Comparison of ENCODE assay signal across 8 cellular contexts in genomic region chr6:30876039-30876730, GRCh38. TPM values are rescaled to one million over a fixed set of nuclear protein-coding genes. Genes with fewer than 3 reads are reported as not detected.
A peak's percentile ranks its signal among the peaks of the same experiment; 100 is the strongest.
DNase-seq lines count a peak whose midpoint lies in the region; ATAC-seq and TF ChIP-seq lines count a peak whose summit lies in the region.

No MANE protein-coding gene starts in this region.

- H3K4me3 ChIP-seq in astrocyte of the cerebellum (ENCODE audit: low read depth, low read length) (no peak overlapping the region), lower leg skin (ENCODE audit: low read depth, poor library complexity, severe bottlenecking) (no peak overlapping the region)

- ATAC-seq in activated T-cell treated with anti-CD3 and anti-CD28 coated beads, Interleukin-2, amount 50 U/mL, for 72 hours (replicated peaks in 1 of 2): no peak

- no peaks in the 10 kb centered on the region for H3K27me3 Mint-ChIP-seq in activated T-cell treated with anti-CD3 and anti-CD28 coated beads, Interleukin-2, amount 50 U/mL, for 72 hours (ENCODE audit: low read depth)
- no peaks in the 10 kb centered on the region for H3K27me3 Mint-ChIP-seq in type B pancreatic cell

- no peak for TF ChIP-seq CTCF in astrocyte of the cerebellum (IDR thresholded peaks at IDR 0.05; ENCODE audit: low read depth, low read length, missing control alignments)
- no peak for TF ChIP-seq CTCF in lower leg skin (IDR thresholded peaks at IDR 0.05)
- TF ChIP-seq CTCF in type B pancreatic cell (conservative IDR thresholded peaks at IDR 0.05): no peak

- H3K36me3 Mint-ChIP-seq in activated T-cell treated with anti-CD3 and anti-CD28 coated beads, Interleukin-2, amount 50 U/mL, for 72 hours (ENCODE audit: insufficient read depth in 2 of 2): peaks cover 10 to 15% of the 10 kb centered on the region in 2 donors
- peaks cover 5% of the 10 kb centered on the region for H3K36me3 Mint-ChIP-seq in type B pancreatic cell

- in situ Hi-C loops in astrocyte of the cerebellum (cut with HindIII; ENCODE audit: low sequenced_read_pairs): no loop called here

- intact Hi-C loops in lower leg skin (cut with DNase I; ENCODE audit: low total_unique reads): loop anchor here (5.0 to 10.0 kb wide), 2 partner anchors 49 to 131 kb away; partner anchors contain the start of genes FLOT1 and IER3

- peak overlapping the region; percentile 21 for H3K27ac Mint-ChIP-seq in activated T-cell treated with anti-CD3 and anti-CD28 coated beads, Interleukin-2, amount 50 U/mL, for 72 hours
- H3K27ac Mint-ChIP-seq in type B pancreatic cell: no peak overlapping the region

- 35 to 44% methylated on average over 4 of the region's 4 CpGs for WGBS in lower leg skin, 2 donors

- peak overlapping the region; percentile 2 to 75 for H3K4me3 Mint-ChIP-seq in activated T-cell treated with anti-CD3 and anti-CD28 coated beads, Interleukin-2, amount 50 U/mL, for 72 hours
- peak overlapping the region; percentile 15 for H3K4me3 Mint-ChIP-seq in type B pancreatic cell

- DNase-seq in activated T-cell treated with anti-CD3 and anti-CD28 coated beads, Interleukin-2, amount 50 U/mL, for 72 hours: no peak
- DNase-seq in activated T-cell treated with anti-CD3 and anti-CD28 coated beads, Interleukin-2, amount 50 U/mL, for 48 hours: no peak
- DNase-seq in astrocyte of the cerebellum (ENCODE audit: low read depth): peak; percentile 80
- DNase-seq in lower leg skin (ENCODE audit: low spot score in 2 of 2): peak; percentile 69 to 75
- DNase-seq in type B pancreatic cell (ENCODE audit: extremely low spot score, unreplicated experiment): no peak
- DNase-seq in COLO668 (lab: John Stamatoyannopoulos, UW; ENCODE audit: unreplicated experiment): no peak
- no peak for DNase-seq in NCI-H2029 (lab: John Stamatoyannopoulos, UW)
- DNase-seq in DMS79 treated with DMSO at 0.1 percent for 48 hours (lab: John Stamatoyannopoulos, UW): no peak

- H3K9me3 Mint-ChIP-seq in activated T-cell treated with anti-CD3 and anti-CD28 coated beads, Interleukin-2, amount 50 U/mL, for 72 hours: peaks cover 6 to 10% of the 10 kb centered on the region in 2 donors
- H3K9me3 Mint-ChIP-seq in type B pancreatic cell: peaks cover 13% of the 10 kb centered on the region

- no peak for TF ChIP-seq POLR2A in lower leg skin (IDR thresholded peaks at IDR 0.05)

- peaks cover 35% of the 10 kb centered on the region for H3K4me1 Mint-ChIP-seq in activated T-cell treated with anti-CD3 and anti-CD28 coated beads, Interleukin-2, amount 50 U/mL, for 72 hours (ENCODE audit: low read depth)
- peaks cover 30% of the 10 kb centered on the region for H3K4me1 Mint-ChIP-seq in type B pancreatic cell (ENCODE audit: unreplicated experiment)

RNA-seq across cellular contexts. Expression of gene DDR1, which starts 8.1 kb away (rescaled TPM):
- total RNA-seq in activated T-cell treated with anti-CD3 and anti-CD28 coated beads, Interleukin-2, amount 50 U/mL, for 72 hours: 10 to 100 TPM in 1 of 2 donors, 1 to 10 TPM in 1; 9.4 to 11.6 TPM
- total RNA-seq in lower leg skin: 100 to 1,000 TPM; 140 to 221 (median 194) TPM
- total RNA-seq in type B pancreatic cell (ENCODE audit: low replicate concordance): 197 and 315 TPM in 2 replicates

RNA-seq across cellular contexts. Expression of gene GTF2H4, which starts 31.8 kb away (rescaled TPM):
- total RNA-seq in activated T-cell treated with anti-CD3 and anti-CD28 coated beads, Interleukin-2, amount 50 U/mL, for 72 hours: 10 to 100 TPM; 43.5 to 46.9 TPM
- 10 to 100 TPM in 2 of 4 donors, 1 to 10 TPM in 2; 6.1 to 11.2 (median 9.4) TPM for total RNA-seq in lower leg skin
- 40.8 and 78.7 TPM in 2 replicates for total RNA-seq in type B pancreatic cell (ENCODE audit: low replicate concordance)

RNA-seq across cellular contexts. Expression of gene VARS2, which starts 37.9 kb away (rescaled TPM):
- 10 to 100 TPM; 47.3 to 54.9 TPM for total RNA-seq in activated T-cell treated with anti-CD3 and anti-CD28 coated beads, Interleukin-2, amount 50 U/mL, for 72 hours
- total RNA-seq in lower leg skin: 10 to 100 TPM; 13.0 to 25.2 (median 18.1) TPM
- 43.8 and 79.4 TPM in 2 replicates for total RNA-seq in type B pancreatic cell (ENCODE audit: low replicate concordance)

RNA-seq across cellular contexts. Expression of gene SFTA2, which starts 55.8 kb away (rescaled TPM):
- under 1 TPM in 1 of 2 donors, not detected in 1; 0.31 TPM for total RNA-seq in activated T-cell treated with anti-CD3 and anti-CD28 coated beads, Interleukin-2, amount 50 U/mL, for 72 hours
- total RNA-seq in lower leg skin: under 1 TPM in 1 of 4 donors, not detected in 3; 0.36 TPM
- 2.7 and 3.6 TPM in 2 replicates for total RNA-seq in type B pancreatic cell (ENCODE audit: low replicate concordance)

Comparison
In these comparisons a context has a peak if more than half of its experiments do, and no peak if none do; other contexts are left out.
1. DNase-seq: peak in astrocyte of the cerebellum (single experiment) and lower leg skin (2 of 2); none in activated T-cell treated with anti-CD3 and anti-CD28 coated beads, Interleukin-2, amount 50 U/mL, for 72 hours (0 of 2), activated T-cell treated with anti-CD3 and anti-CD28 coated beads, Interleukin-2, amount 50 U/mL, for 48 hours (0 of 2), type B pancreatic cell (single experiment), COLO668 (single experiment), NCI-H2029 (single experiment) and DMS79 treated with DMSO at 0.1 percent for 48 hours (single experiment).
2. RNA of gene DDR1, which starts 8.1 kb away (total RNA-seq): 140 to 221 TPM in lower leg skin and 197 to 315 TPM in type B pancreatic cell; 9.4 to 11.6 TPM in activated T-cell treated with anti-CD3 and anti-CD28 coated beads, Interleukin-2, amount 50 U/mL, for 72 hours; every median in the first group is over 10 times any median in the second.